ENCODE assay signal across 8 cellular contexts in genomic region chr22:23857606-23858483, GRCh38. TPM values are rescaled to one million over a fixed set of nuclear protein-coding genes. Genes with fewer than 3 reads are reported as not detected.
DNase-seq lines count a peak whose midpoint lies in the region; TF ChIP-seq lines count a peak whose summit lies in the region.

SLC2A11 (plus strand) TSS chr22:23857875; CDS start chr22:23858000, 125 bp downstream.

- H3K4me3 ChIP-seq in GM08714 (ENCODE audit: low read length) (peak within 1 kb of the TSS; percentile 75), HFF-Myc (replicated peaks; ENCODE audit: low read depth, low read length) (peak within 1 kb of the TSS; percentile 89)

- DNase-seq in HFF-Myc (ENCODE audit: extremely low read depth, low read depth): peak; percentile 91
- peak; percentile 99 for DNase-seq in NAMALWA (ENCODE audit: low spot score)
- peak; percentile 99 for DNase-seq in SK-MEL-5 (ENCODE audit: low read depth, low spot score)
- DNase-seq in activated naive CD4-positive, alpha-beta T cell treated with anti-CD3 and anti-CD28 coated beads, Interleukin-2, amount 50 U/mL, for 16 hours: peak; percentile 92
- peak; percentile 96 for DNase-seq in germinal center (ENCODE audit: low spot score)
- DNase-seq in non-pigmented ciliary epithelial cell (ENCODE audit: low read depth): peak; percentile 83
- peak; percentile 99 for DNase-seq in superior temporal gyrus (ENCODE audit: extremely low spot score)

- in situ Hi-C loops in SK-MEL-5 (cut with HindIII; ENCODE audit: low pct_unique_long_range_greater_than_20kb, low sequenced_read_pairs): no loop called here

- TF ChIP-seq CTCF in HFF-Myc (IDR thresholded peaks at IDR 0.05; ENCODE audit: low read depth, low read length, missing control alignments): no peak

RNA-seq across cellular contexts. Expression of gene SLC2A11, which starts in this region (rescaled TPM):
- total RNA-seq in SK-MEL-5 (2014; rRNA removed; shearing (Covaris generic)): 20.6 and 20.7 TPM in 2 replicates
- 18.2 and 23.0 TPM in 2 replicates for polyA plus RNA-seq in SK-MEL-5 (2015; cell fraction: cytosol; rRNA removed)
- 97.9 and 105 TPM in 2 replicates for polyA plus RNA-seq in SK-MEL-5 (2015; cell fraction: nucleus; rRNA removed)

Comparison
In these comparisons a context has a peak if more than half of its experiments do, and no peak if none do; other contexts are left out.
1. Peak in every context shown above with its lines: DNase-seq and H3K4me3 ChIP-seq.